13 cellular contexts compared by ENCODE assay signal in the genomic region with DNA sequence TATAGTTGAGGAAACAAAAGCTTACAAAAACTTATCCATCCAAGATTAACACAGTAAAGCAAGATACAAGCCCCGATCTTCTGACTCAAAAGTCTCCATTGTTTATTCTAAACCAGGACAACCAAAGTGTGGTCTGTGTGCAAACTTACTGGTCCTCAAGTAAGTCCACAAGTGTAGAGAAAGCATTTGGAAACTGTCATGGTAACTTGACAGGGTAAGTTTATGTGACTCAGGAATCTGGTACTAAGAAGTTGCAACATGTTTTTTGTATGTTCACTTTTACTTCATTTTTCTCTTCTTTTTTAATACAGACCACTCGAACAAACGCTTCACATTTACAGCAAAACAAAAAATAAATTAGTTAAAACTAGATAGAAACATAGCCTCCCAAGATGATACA. TPM values are rescaled to one million over a fixed set of nuclear protein-coding genes. Genes with fewer than 3 reads are reported as not detected.
DNase-seq lines count a peak whose midpoint lies in the region; ATAC-seq and TF ChIP-seq lines count a peak whose summit lies in the region.
"Had no signal": no experiment of that assay in that cellular context is flagged by ENCODE, and none has a peak within 500 bp of the region (broad histone marks: within the 10 kb centered on the region; RNA-seq: fewer than 3 reads in every experiment).

No MANE protein-coding gene starts in this region.

- WGBS in mesenchymal stem cell: 55% methylated on average over 1 of the region's 3 CpGs

- H3K36me3 ChIP-seq in CD4-positive, CD25-positive, alpha-beta regulatory T cell (ENCODE audit: control insufficient read depth, insufficient read depth, low read length): no peaks in the 10 kb centered on the region
- H3K36me3 ChIP-seq in mesenchymal stem cell (ENCODE audit: control insufficient read depth in 1 of 2, insufficient read depth in 2 of 2, low read depth in 1 of 2, low read length in 2 of 2): no peaks in the 10 kb centered on the region
- H3K36me3 ChIP-seq: breast epithelium, WERI-Rb-1 had no signal

- peaks cover 14% of the 10 kb centered on the region for H3K36me3 Mint-ChIP-seq in CD4-positive, CD25-positive, alpha-beta regulatory T cell

- no peak overlapping the region for H2BK12ac ChIP-seq in mesenchymal stem cell (ENCODE audit: low read length in 2 of 2)

- H4K8ac ChIP-seq in mesenchymal stem cell (ENCODE audit: low read length): no peak overlapping the region

- no peak overlapping the region for H2BK120ac ChIP-seq in mesenchymal stem cell (ENCODE audit: low read depth, low read length)

- H4K91ac ChIP-seq in mesenchymal stem cell (ENCODE audit: low read length): no peak overlapping the region

- no peaks in the 10 kb centered on the region for H3K9me3 ChIP-seq in CD4-positive, CD25-positive, alpha-beta regulatory T cell (ENCODE audit: control insufficient read depth in 2 of 2, low read length in 2 of 2)
- no peaks in the 10 kb centered on the region for H3K9me3 ChIP-seq in mesenchymal stem cell (ENCODE audit: control insufficient read depth, low read length)
- H3K9me3 ChIP-seq: breast epithelium had no signal

- H2BK5ac ChIP-seq in mesenchymal stem cell (ENCODE audit: low read depth, low read length, poor library complexity, severe bottlenecking): no peak overlapping the region

- no peaks in the 10 kb centered on the region for H3K27me3 ChIP-seq in CD4-positive, CD25-positive, alpha-beta regulatory T cell (ENCODE audit: control insufficient read depth, insufficient read depth, low read length)
- no peaks in the 10 kb centered on the region for H3K27me3 ChIP-seq in mesenchymal stem cell (ENCODE audit: control insufficient read depth in 1 of 2, insufficient read depth in 1 of 2, low read length in 2 of 2)
- H3K27me3 ChIP-seq: breast epithelium had no signal

- no peak for DNase-seq in CD4-positive, CD25-positive, alpha-beta regulatory T cell
- DNase-seq in LHCN-M2 (ENCODE audit: low read depth) (peak; percentile 44), astrocyte of the spinal cord (ENCODE audit: low read depth, low spot score) (peak; percentile 28), mesenchymal stem cell (peak; percentile 92), posterior cingulate gyrus (no peak)
- DNase-seq in central memory CD4-positive, alpha-beta T cell: no peak
- DNase-seq: activated naive CD4-positive, alpha-beta T cell treated with anti-CD3 and anti-CD28 coated beads for 36 hours; NCI-H526 treated with DMSO at 0.1 percent for 48 hours; WERI-Rb-1 had no signal

- H3K4me2 ChIP-seq in mesenchymal stem cell (ENCODE audit: low read length, poor library complexity, severe bottlenecking): no peak overlapping the region

- no peak for ATAC-seq in CD4-positive, CD25-positive, alpha-beta regulatory T cell (ENCODE audit: low read depth in 2 of 2)
- no peak for ATAC-seq in GM21447 (IDR thresholded peaks at IDR 0.05; ENCODE audit: unreplicated experiment)
- ATAC-seq: HCT116, Panc1 had no signal

- no peak for TF ChIP-seq CTCF in astrocyte of the spinal cord (IDR thresholded peaks at IDR 0.05; ENCODE audit: low read depth, low read length)

- H3K4me3 ChIP-seq in CD4-positive, CD25-positive, alpha-beta regulatory T cell (ENCODE audit: low read depth, low read length): no peak overlapping the region
- H3K4me3 ChIP-seq in astrocyte of the spinal cord (ENCODE audit: low read depth, low read length) (no peak overlapping the region), mesenchymal stem cell (ENCODE audit: insufficient read depth in 1 of 2, low read depth in 1 of 2, low read length in 2 of 2) (no peak overlapping the region)
- H3K4me3 ChIP-seq: breast epithelium had no signal

- in situ Hi-C loops in astrocyte of the spinal cord (cut with HindIII; ENCODE audit: low sequenced_read_pairs): no loop called here

- no peak overlapping the region for H3K18ac ChIP-seq in mesenchymal stem cell (ENCODE audit: low read depth in 1 of 2, low read length in 2 of 2)

- no peaks in the 10 kb centered on the region for H3K79me1 ChIP-seq in mesenchymal stem cell (replicated peaks; ENCODE audit: low read length, poor library complexity, severe bottlenecking)

- no peak overlapping the region for H2AFZ ChIP-seq in mesenchymal stem cell (ENCODE audit: low read depth, low read length)

- H3K4me3 Mint-ChIP-seq in CD4-positive, CD25-positive, alpha-beta regulatory T cell: no peak overlapping the region
- H3K4me3 Mint-ChIP-seq: activated naive CD4-positive, alpha-beta T cell treated with anti-CD3 and anti-CD28 coated beads for 36 hours had no signal

- H3K27ac ChIP-seq in CD4-positive, CD25-positive, alpha-beta regulatory T cell (ENCODE audit: insufficient read depth, low read length, poor library complexity, severe bottlenecking): no peak overlapping the region
- H3K27ac ChIP-seq in mesenchymal stem cell (ENCODE audit: low read length, poor library complexity, severe bottlenecking): no peak overlapping the region
- H3K27ac ChIP-seq: breast epithelium, WERI-Rb-1 had no signal

- no peak overlapping the region for H3K23ac ChIP-seq in mesenchymal stem cell (ENCODE audit: low read length in 2 of 2)

- no peak overlapping the region for H3K4ac ChIP-seq in mesenchymal stem cell (ENCODE audit: low read depth in 1 of 2, low read length in 2 of 2)

- H3K9me3 Mint-ChIP-seq in CD4-positive, CD25-positive, alpha-beta regulatory T cell: peaks cover 0 to 2% (median 0%) of the 10 kb centered on the region in 7 donors
- H3K9me3 Mint-ChIP-seq: activated naive CD4-positive, alpha-beta T cell treated with anti-CD3 and anti-CD28 coated beads for 36 hours had no signal

- no peak overlapping the region for H3K9ac ChIP-seq in mesenchymal stem cell (ENCODE audit: low read length)

- H3K4me1 ChIP-seq in CD4-positive, CD25-positive, alpha-beta regulatory T cell (ENCODE audit: control insufficient read depth, insufficient read depth, low read length, poor library complexity, severe bottlenecking): peaks cover 20% of the 10 kb centered on the region
- H3K4me1 ChIP-seq in mesenchymal stem cell (ENCODE audit: control insufficient read depth, insufficient read depth, low read depth, low read length): peaks cover 4% of the 10 kb centered on the region
- H3K4me1 ChIP-seq: breast epithelium had no signal

- no peak overlapping the region for H3K14ac ChIP-seq in mesenchymal stem cell (ENCODE audit: low read length in 2 of 2)

- no peaks in the 10 kb centered on the region for H3K27me3 Mint-ChIP-seq in CD4-positive, CD25-positive, alpha-beta regulatory T cell

- peaks cover 51 to 78% (median 64%) of the 10 kb centered on the region in 4 donors for H3K4me1 Mint-ChIP-seq in CD4-positive, CD25-positive, alpha-beta regulatory T cell

- peak overlapping the region in 2 of 3 donors; percentile 52 to 69 for H3K27ac Mint-ChIP-seq in CD4-positive, CD25-positive, alpha-beta regulatory T cell
- H3K27ac Mint-ChIP-seq: activated naive CD4-positive, alpha-beta T cell treated with anti-CD3 and anti-CD28 coated beads for 36 hours had no signal

- H2BK15ac ChIP-seq in mesenchymal stem cell (ENCODE audit: low read depth, poor library complexity, severe bottlenecking): no peak overlapping the region

- intact Hi-C loops in posterior cingulate gyrus (cut with DNase I): no loop called here

- no peak overlapping the region for H2AK5ac ChIP-seq in mesenchymal stem cell (ENCODE audit: low read length, severe bottlenecking)

RNA-seq across cellular contexts. Expression of a gene that starts 9.4 kb away (rescaled TPM):
- 132 TPM for total RNA-seq in CD4-positive, CD25-positive, alpha-beta regulatory T cell
- polyA plus RNA-seq in CD4-positive, CD25-positive, alpha-beta regulatory T cell: 10 to 100 TPM in 3 of 4 donors, 1 to 10 TPM in 1; 8.4 to 26.8 (median 18.5) TPM
- total RNA-seq in LHCN-M2 (2014; rRNA removed): 24.9 and 28.5 TPM in 2 replicates
- polyA plus RNA-seq in LHCN-M2 (2012): 28.6 TPM
- polyA plus RNA-seq in mesenchymal stem cell (2013, experiment 1 of 2): 25.6 TPM
- polyA plus RNA-seq in mesenchymal stem cell (2013, experiment 2 of 2): 26.0 TPM

RNA-seq across cellular contexts. Expression of a gene that starts 54.2 kb away (rescaled TPM):
- 16.6 TPM for total RNA-seq in CD4-positive, CD25-positive, alpha-beta regulatory T cell
- 1 to 10 TPM; 4.1 to 8.4 (median 6.1) TPM for polyA plus RNA-seq in CD4-positive, CD25-positive, alpha-beta regulatory T cell
- 18.8 and 21.2 TPM in 2 replicates for total RNA-seq in LHCN-M2 (2014; rRNA removed)
- 5.5 TPM for polyA plus RNA-seq in LHCN-M2 (2012)
- polyA plus RNA-seq in mesenchymal stem cell (2013, experiment 1 of 2): 14.3 TPM
- 13.8 TPM for polyA plus RNA-seq in mesenchymal stem cell (2013, experiment 2 of 2)

Comparison
In these comparisons a context has a peak if more than half of its experiments do, and no peak if none do; other contexts are left out.
1. DNase-seq: peak in LHCN-M2 (single experiment), astrocyte of the spinal cord (single experiment) and mesenchymal stem cell (single experiment); none in CD4-positive, CD25-positive, alpha-beta regulatory T cell (0 of 3), posterior cingulate gyrus (0 of 10) and central memory CD4-positive, alpha-beta T cell (single experiment).